17 cellular contexts compared by ENCODE assay signal in the genomic region with DNA sequence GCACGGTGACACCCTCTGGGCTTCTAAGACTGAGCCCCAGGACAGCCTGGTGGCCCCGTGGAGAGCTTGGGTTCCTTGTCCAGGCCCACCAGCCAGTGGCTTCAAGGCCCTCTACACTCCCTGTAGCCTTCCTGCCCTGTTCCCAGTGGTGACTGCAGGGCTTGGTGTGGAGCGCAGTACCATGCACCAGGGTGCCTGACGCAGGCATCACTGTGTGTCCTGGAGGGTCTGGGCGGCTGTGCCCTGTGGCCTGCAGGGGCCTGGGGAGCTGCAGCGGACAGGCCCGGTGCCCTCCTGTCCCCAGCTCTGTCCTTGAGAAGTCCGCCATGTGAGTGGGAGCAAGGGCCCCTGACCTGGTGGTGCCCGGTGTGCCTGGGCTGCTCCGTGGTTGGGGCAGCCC. TPM values are rescaled to one million over a fixed set of nuclear protein-coding genes. Genes with fewer than 3 reads are reported as not detected.
"Had no signal": no experiment of that assay in that cellular context is flagged by ENCODE, and none has a peak within 500 bp of the region (broad histone marks: within the 10 kb centered on the region; RNA-seq: fewer than 3 reads in every experiment).

No MANE protein-coding gene starts in this region.

- H3K36me3 ChIP-seq: neutrophil, sigmoid colon, suprapubic skin, upper lobe of left lung, uterus had no signal

- H3K4me3 ChIP-seq: coronary artery, hepatocyte, sigmoid colon, skin epidermis, suprapubic skin, tibial artery, upper lobe of left lung, uterus had no signal

- DNase-seq: effector CD8-positive, alpha-beta T cell; foreskin melanocyte; mesendoderm; naive B cell; sigmoid colon; stimulated activated CD4-positive, alpha-beta T cell treated with anti-CD3 and anti-CD28 coated beads, Interleukin-2, amount 100 ng/mL, for 24 hours; stimulated activated CD4-positive, alpha-beta T cell treated with anti-CD3 and anti-CD28 coated beads, Interleukin-4, amount 100 ng/mL, for 4 hours; stimulated activated naive B cell treated with anti-CD40 and anti-IgM and Interleukin-4, amounts not matched to agents 10 μg/mL and 1 μg/mL and 100 μg/mL, for 72 hours; tibial artery; uterus had no signal

- H3K4me3 Mint-ChIP-seq: stimulated activated naive B cell treated with anti-CD40 and anti-IgM and Interleukin-4, amounts not matched to agents 10 μg/mL and 1 μg/mL and 100 μg/mL, for 72 hours had no signal

- H3K27ac ChIP-seq: coronary artery, hepatocyte, neutrophil, sigmoid colon, skin epidermis, suprapubic skin, tibial artery, upper lobe of left lung, uterus had no signal

- ATAC-seq: stimulated activated naive B cell treated with anti-CD40 and anti-IgM and Interleukin-4, amounts not matched to agents 10 μg/mL and 1 μg/mL and 100 μg/mL, for 72 hours had no signal

- H2AFZ ChIP-seq: hepatocyte had no signal

- H3K27me3 Mint-ChIP-seq: naive B cell; stimulated activated naive B cell treated with anti-CD40 and anti-IgM and Interleukin-4, amounts not matched to agents 10 μg/mL and 1 μg/mL and 100 μg/mL, for 72 hours had no signal

- H3K9me3 Mint-ChIP-seq: naive B cell; nephron; stimulated activated naive B cell treated with anti-CD40 and anti-IgM and Interleukin-4, amounts not matched to agents 10 μg/mL and 1 μg/mL and 100 μg/mL, for 72 hours had no signal

- H3K27me3 ChIP-seq: hepatocyte, sigmoid colon, suprapubic skin, tibial artery, upper lobe of left lung, uterus had no signal

- H3K36me3 Mint-ChIP-seq: naive B cell had no signal

- H3K27ac Mint-ChIP-seq: stimulated activated naive B cell treated with anti-CD40 and anti-IgM and Interleukin-4, amounts not matched to agents 10 μg/mL and 1 μg/mL and 100 μg/mL, for 72 hours had no signal

- H3K9me3 ChIP-seq: neutrophil, sigmoid colon, suprapubic skin, tibial artery, upper lobe of left lung, uterus had no signal

- H3K4me2 ChIP-seq: hepatocyte had no signal

RNA-seq across cellular contexts. Expression of a gene that starts 22.5 kb away (rescaled TPM):
- total RNA-seq: sigmoid colon had no signal
